ENCODE assay signal across 15 cellular contexts in the genomic region with DNA sequence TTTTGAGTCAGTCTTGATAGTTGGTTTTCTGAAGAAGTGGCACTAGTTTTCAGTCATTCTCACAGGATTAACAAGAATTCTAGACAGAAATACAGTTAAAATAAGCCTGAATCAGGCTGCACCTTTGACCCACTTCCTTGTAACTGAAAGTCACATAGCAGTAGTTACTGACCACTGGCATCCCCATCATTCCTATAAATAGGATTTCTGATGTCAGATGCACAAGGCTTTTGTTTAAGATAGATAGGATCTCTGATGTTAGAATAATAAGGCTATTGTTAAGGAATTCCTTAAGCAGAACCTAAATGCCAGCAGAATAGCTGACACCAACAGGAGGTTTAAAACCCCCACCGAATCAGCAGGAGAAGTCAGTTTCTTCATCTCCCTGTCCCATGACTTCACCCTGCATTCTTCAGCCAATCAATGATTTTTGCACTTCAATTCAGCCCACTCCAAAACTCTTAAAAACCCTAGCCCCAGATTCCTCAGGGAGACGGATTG. TPM values are rescaled to one million over a fixed set of nuclear protein-coding genes. Genes with fewer than 3 reads are reported as not detected.
A peak's percentile ranks its signal among the peaks of the same experiment; 100 is the strongest.
DNase-seq lines count a peak whose midpoint lies in the region; ATAC-seq and TF ChIP-seq lines count a peak whose summit lies in the region.
"Had no signal": no experiment of that assay in that cellular context is flagged by ENCODE, and none has a peak within 500 bp of the region (broad histone marks: within the 10 kb centered on the region; RNA-seq: fewer than 3 reads in every experiment).

No MANE protein-coding gene starts in this region.

- H3K27me3 Mint-ChIP-seq in H9 (ENCODE audit: low read depth): no peaks in the 10 kb centered on the region
- H3K27me3 Mint-ChIP-seq: memory B cell had no signal

- H2BK120ac ChIP-seq in H9 (ENCODE audit: low read depth, low read length, poor library complexity, severe bottlenecking): no peak overlapping the region

- peaks cover 32 to 38% of the 10 kb centered on the region in 2 experiments for H3K4me1 Mint-ChIP-seq in H9

- peak overlapping the region; percentile 28; the same call in 1 of the 2 replicates for H3K4me3 ChIP-seq in iPS-20b (ENCODE audit: low read length)
- H3K4me3 ChIP-seq: cardiac muscle cell, tibial nerve had no signal

- DNase-seq in A172 (ENCODE audit: low spot score): peak; percentile 81
- DNase-seq in H9: no peak
- DNase-seq in amniotic epithelial cell (ENCODE audit: low read depth): peak; percentile 26
- DNase-seq in HUDEP-2 (lab: John Stamatoyannopoulos, UW; ENCODE audit: unreplicated experiment in 76 of 76): no peak
- no peak for DNase-seq in NCI-H2171 (lab: John Stamatoyannopoulos, UW)
- DNase-seq: activated T-cell treated with anti-CD3 and anti-CD28 coated beads for 4 hours, BE2C, retina, WERI-Rb-1 had no signal

- ATAC-seq in HG03108 (IDR thresholded peaks at IDR 0.05; ENCODE audit: unreplicated experiment): no peak
- ATAC-seq in HG03280 (IDR thresholded peaks at IDR 0.05; ENCODE audit: unreplicated experiment): no peak

- no peak overlapping the region for H3K4ac ChIP-seq in H9 (ENCODE audit: low read depth, low read length)

- WGBS in H9 (ENCODE audit: extremely low coverage, insufficient read length, low lambda C conversion rate): no CpG with 5 or more reads among the region's 2 CpGs

- H3K27ac ChIP-seq in H9 (ENCODE audit: insufficient read length, low read depth, low read length) (peak overlapping the region; percentile 47), iPS-20b (ENCODE audit: low read length) (peak overlapping the region; percentile 72)
- H3K27ac ChIP-seq: cardiac muscle cell, tibial nerve, WERI-Rb-1 had no signal

- H3K4me2 ChIP-seq in H9 (ENCODE audit: insufficient read depth, insufficient read length, low read length): no peak overlapping the region

- peak overlapping the region; percentile 30 to 97 (median 86); a peak in 6 of 7 replicates for H3K27ac Mint-ChIP-seq in H9
- H3K27ac Mint-ChIP-seq: memory B cell had no signal

- no peak overlapping the region for H2BK5ac ChIP-seq in H9 (ENCODE audit: insufficient read length, low read length)

- no peak overlapping the region for H3K9ac ChIP-seq in H9 (ENCODE audit: extremely low read depth, insufficient read length, low read length)
- peak overlapping the region; percentile 57; the same call in 1 of the 2 replicates for H3K9ac ChIP-seq in iPS-20b (ENCODE audit: low read depth, low read length)

- H3K18ac ChIP-seq in H9 (ENCODE audit: insufficient read length, low read depth, low read length): no peak overlapping the region

- H3K23me2 ChIP-seq in H9 (ENCODE audit: insufficient read length, low read depth, low read length, poor library complexity, severe bottlenecking): no peaks in the 10 kb centered on the region

- H2BK15ac ChIP-seq in H9 (ENCODE audit: low read depth, low read length): no peak overlapping the region

- H2BK12ac ChIP-seq in H9 (ENCODE audit: insufficient read length, low read depth, low read length): no peak overlapping the region

- no peak overlapping the region for H3K14ac ChIP-seq in H9 (ENCODE audit: insufficient read depth, low read length)

- H3K36me3 ChIP-seq in iPS-20b (ENCODE audit: insufficient read depth, low read depth, low read length): no peaks in the 10 kb centered on the region
- H3K36me3 ChIP-seq: BE2C, cardiac muscle cell, tibial nerve, WERI-Rb-1 had no signal

- no peak for TF ChIP-seq CTCF in H9 (conservative IDR thresholded peaks at IDR 0.05)

- H3K27me3 ChIP-seq in H9 (ENCODE audit: insufficient read depth, low read length) (no peaks in the 10 kb centered on the region), iPS-20b (ENCODE audit: insufficient read depth, low read length) (no peaks in the 10 kb centered on the region)
- H3K27me3 ChIP-seq: cardiac muscle cell, tibial nerve had no signal

- H3K79me2 ChIP-seq in H9 (ENCODE audit: insufficient read depth, low read length): no peaks in the 10 kb centered on the region

- H4K91ac ChIP-seq in H9 (ENCODE audit: insufficient read length, low read depth, low read length): no peak overlapping the region

- H2AK5ac ChIP-seq in H9 (ENCODE audit: insufficient read length, low read length): no peak overlapping the region

- H2AFZ ChIP-seq in H9 (ENCODE audit: low read length): peak overlapping the region; percentile 82

- H3K9me3 ChIP-seq in H9 (ENCODE audit: control insufficient read depth, low read depth, low read length) (peaks cover 10% of the 10 kb centered on the region), iPS-20b (ENCODE audit: insufficient read depth, low read depth, low read length) (peaks cover 22% of the 10 kb centered on the region)
- H3K9me3 ChIP-seq: BE2C, tibial nerve had no signal

- H4K5ac ChIP-seq in H9 (ENCODE audit: insufficient read length, low read depth, low read length): no peak overlapping the region

- no peak overlapping the region for H2BK20ac ChIP-seq in H9 (ENCODE audit: low read depth, low read length, poor library complexity, severe bottlenecking)

- H3K4me3 Mint-ChIP-seq in H9: no peak overlapping the region
- H3K4me3 Mint-ChIP-seq: memory B cell had no signal

- no peak overlapping the region for H4K8ac ChIP-seq in H9 (replicated peaks; ENCODE audit: insufficient read length, low read depth, low read length)

- H3K4me1 ChIP-seq in H9 (ENCODE audit: insufficient read depth, low read length) (no peaks in the 10 kb centered on the region), iPS-20b (ENCODE audit: insufficient read depth, low read length) (peaks cover 21% of the 10 kb centered on the region)
- H3K4me1 ChIP-seq: BE2C, tibial nerve had no signal

- no peaks in the 10 kb centered on the region for H3K79me1 ChIP-seq in H9 (ENCODE audit: insufficient read depth, low read depth, low read length, poor library complexity, severe bottlenecking)

- peaks cover 25 to 39% of the 10 kb centered on the region in 2 experiments for H3K9me3 Mint-ChIP-seq in H9

- H3K23ac ChIP-seq in H9 (ENCODE audit: insufficient read length, low read depth, low read length): no peak overlapping the region

- no peak overlapping the region for H3K56ac ChIP-seq in H9 (ENCODE audit: insufficient read length, low read depth, low read length)

- peaks cover 13 to 52% (median 17%) of the 10 kb centered on the region in 3 experiments for H3K36me3 Mint-ChIP-seq in H9 (ENCODE audit: insufficient read depth in 1 of 3, low read depth in 3 of 3)

- no peaks in the 10 kb centered on the region for H4K20me1 ChIP-seq in H9 (ENCODE audit: control insufficient read depth, insufficient read depth, insufficient read length)

- no peak overlapping the region for H3T11ph ChIP-seq in H9 (ENCODE audit: low read length)

RNA-seq across cellular contexts. Expression of gene ZBTB24, which starts 30.6 kb away (rescaled TPM):
- total RNA-seq in A172 (2014; rRNA removed; shearing (Covaris generic)): 7.9 and 9.8 TPM in 2 replicates
- 25.6 and 27.3 TPM in 2 replicates for total RNA-seq in H9 (2021)

RNA-seq across cellular contexts. Expression of gene MICAL1, which starts 58.0 kb away (rescaled TPM):
- 34.2 and 37.3 TPM in 2 replicates for total RNA-seq in A172 (2014; rRNA removed; shearing (Covaris generic))
- 84.9 and 92.9 TPM in 2 replicates for total RNA-seq in H9 (2021)

Comparison
In these comparisons a context has a peak if more than half of its experiments do, and no peak if none do; other contexts are left out.
1. DNase-seq: peak in A172 (single experiment) and amniotic epithelial cell (single experiment); none in H9 (single experiment), HUDEP-2 (0 of 76) and NCI-H2171 (single experiment).